Comparison of ENCODE assay signal across 1 cellular context in genomic region chr10:124417846-124418725, GRCh38.
A peak's percentile ranks its signal among the peaks of the same experiment; 100 is the strongest.
TF ChIP-seq lines count a peak whose summit lies in the region.

No MANE protein-coding gene starts in this region.

TF ChIP-seq in HepG2, 621 proteins besides CTCF, POLR2A, EP300 and RAD21 (continued from another document and continues in another):
- no peak for TF ChIP-seq FOXP4 (CRISPR knock-in tag; IDR thresholded peaks at IDR 0.05)
- no peak for TF ChIP-seq BRD4 (CRISPR knock-in tag; IDR thresholded peaks at IDR 0.05)
- no peak for TF ChIP-seq KMT2A (CRISPR knock-in tag; IDR thresholded peaks at IDR 0.05)
- 0 out of 2 replicates have a peak, but pooled peaks have one; percentile 34 for TF ChIP-seq UBTF (CRISPR knock-in tag; IDR thresholded peaks at IDR 0.05)
- TF ChIP-seq MED1 (CRISPR knock-in tag; IDR thresholded peaks at IDR 0.05) = no peak
- 0 out of 2 replicates have a peak, but pooled peaks have one; percentile 5 for TF ChIP-seq SMAD3 (CRISPR knock-in tag; IDR thresholded peaks at IDR 0.05)
- no peak for TF ChIP-seq HMG20A (CRISPR knock-in tag; IDR thresholded peaks at IDR 0.05; ENCODE audit: borderline replicate concordance)
- peak; percentile 43; the same call in 1 of the 2 replicates for TF ChIP-seq ZNF891 (CRISPR knock-in tag; IDR thresholded peaks at IDR 0.05)
- TF ChIP-seq HOXA3 (CRISPR knock-in tag; IDR thresholded peaks at IDR 0.05) = no peak
- peak; percentile 41; the same call in 1 of the 2 replicates for TF ChIP-seq HNF1B (CRISPR knock-in tag; IDR thresholded peaks at IDR 0.05)
- no peak for TF ChIP-seq IRX3 (CRISPR knock-in tag; IDR thresholded peaks at IDR 0.05; ENCODE audit: borderline replicate concordance, low read depth)
- no peak for TF ChIP-seq HNF4G (IDR thresholded peaks at IDR 0.05; ENCODE audit: borderline replicate concordance, low read depth, low read length)
- TF ChIP-seq HNF4G (CRISPR knock-in tag; IDR thresholded peaks at IDR 0.05; ENCODE audit: borderline replicate concordance, low read depth) = no peak
- no peak for TF ChIP-seq TRIM24 (CRISPR knock-in tag; IDR thresholded peaks at IDR 0.05)
- no peak for TF ChIP-seq ZNF678 (CRISPR knock-in tag; IDR thresholded peaks at IDR 0.05)
- peak; percentile 52; the same call in 1 of the 2 replicates for TF ChIP-seq ZNF430 (CRISPR knock-in tag; IDR thresholded peaks at IDR 0.05)
- TF ChIP-seq BCL6 (CRISPR knock-in tag; IDR thresholded peaks at IDR 0.05) = peak; percentile 67; the same call in 1 of the 2 replicates
- TF ChIP-seq RAD51 (IDR thresholded peaks at IDR 0.05; ENCODE audit: borderline replicate concordance) = no peak
- TF ChIP-seq ZNF878 (CRISPR knock-in tag; IDR thresholded peaks at IDR 0.05) = 0 out of 2 replicates have a peak, but pooled peaks have one; percentile 19
- TF ChIP-seq ETV5 (CRISPR knock-in tag; IDR thresholded peaks at IDR 0.05; ENCODE audit: borderline replicate concordance) = no peak
- TF ChIP-seq RBFOX2 (IDR thresholded peaks at IDR 0.05; ENCODE audit: low read depth, low read length) = no peak
- no peak for TF ChIP-seq TGIF2 (CRISPR knock-in tag; IDR thresholded peaks at IDR 0.05)
- no peak for TF ChIP-seq ZNF10 (CRISPR knock-in tag; IDR thresholded peaks at IDR 0.05; ENCODE audit: borderline replicate concordance, low read depth)
- peak; percentile 56; the same call in 1 of the 2 replicates for TF ChIP-seq ARNTL (CRISPR knock-in tag; IDR thresholded peaks at IDR 0.05)
- TF ChIP-seq KDM3A (CRISPR knock-in tag; IDR thresholded peaks at IDR 0.05; ENCODE audit: low read depth) = no peak
- TF ChIP-seq HMGXB4 (CRISPR knock-in tag; IDR thresholded peaks at IDR 0.05; ENCODE audit: borderline replicate concordance in 1 of 2, low read depth in 1 of 2) = peak in 1 of 2 experiments; percentile 17; a peak in 1 of 4 replicates
- no peak for TF ChIP-seq TFDP2 (CRISPR knock-in tag; IDR thresholded peaks at IDR 0.05)
- TF ChIP-seq TFE3 (CRISPR knock-in tag; IDR thresholded peaks at IDR 0.05) = 0 out of 2 replicates have a peak, but pooled peaks have one; percentile 29
- TF ChIP-seq ZNF124 (CRISPR knock-in tag; IDR thresholded peaks at IDR 0.05) = no peak
- TF ChIP-seq ZNF441 (CRISPR knock-in tag; IDR thresholded peaks at IDR 0.05; ENCODE audit: borderline replicate concordance) = peak; percentile 14; the same call in 1 of the 2 replicates
- no peak for TF ChIP-seq ZNF280B (CRISPR knock-in tag; IDR thresholded peaks at IDR 0.05; ENCODE audit: borderline replicate concordance)
- TF ChIP-seq U2AF1 (optimal IDR thresholded peaks at IDR 0.05; ENCODE audit: low read depth, low read length) = no peak
- no peak for TF ChIP-seq ZNF451 (CRISPR knock-in tag; IDR thresholded peaks at IDR 0.05)
- TF ChIP-seq ZNF572 (CRISPR knock-in tag; IDR thresholded peaks at IDR 0.05) = no peak
- TF ChIP-seq ZNF672 (CRISPR knock-in tag; IDR thresholded peaks at IDR 0.05) = no peak
- TF ChIP-seq ARID4A (CRISPR knock-in tag; IDR thresholded peaks at IDR 0.05; ENCODE audit: borderline replicate concordance) = no peak
- TF ChIP-seq RBM39 (IDR thresholded peaks at IDR 0.05; ENCODE audit: low read depth, low read length, poor library complexity, severe bottlenecking) = peak; percentile 8
- no peak for TF ChIP-seq IRF9 (CRISPR knock-in tag; IDR thresholded peaks at IDR 0.05; ENCODE audit: borderline replicate concordance)
- TF ChIP-seq DPF2 (CRISPR knock-in tag; IDR thresholded peaks at IDR 0.05; ENCODE audit: borderline replicate concordance, low read depth) = no peak
- no peak for TF ChIP-seq CREBL2 (CRISPR knock-in tag; IDR thresholded peaks at IDR 0.05; ENCODE audit: borderline replicate concordance)
- no peak for TF ChIP-seq MAX (IDR thresholded peaks at IDR 0.05)
- TF ChIP-seq CCDC6 (CRISPR knock-in tag; IDR thresholded peaks at IDR 0.05) = peak; percentile 67; the same call in 1 of the 2 replicates
